ENCODE assay signal across 13 cellular contexts in the genomic region with DNA sequence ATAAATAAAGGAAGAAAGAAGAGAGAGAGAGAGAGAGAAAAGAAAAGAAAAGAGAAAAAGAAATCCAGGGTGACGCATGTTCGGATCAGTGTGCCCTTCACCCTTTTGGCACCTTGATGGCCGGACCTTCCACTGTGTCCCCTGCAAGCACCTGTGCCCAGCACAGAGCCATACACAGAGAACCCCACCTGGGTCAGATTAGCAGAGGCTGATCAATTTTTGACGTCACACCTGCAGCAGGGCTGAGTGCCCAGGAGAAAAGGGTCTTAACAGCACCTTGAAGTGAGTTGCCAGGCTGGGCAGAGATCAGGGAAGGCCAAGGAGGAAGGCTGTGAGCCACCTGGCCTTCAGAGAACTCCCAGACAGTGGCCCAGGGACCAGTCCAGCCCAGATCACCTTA.
"Had no signal": no experiment of that assay in that cellular context is flagged by ENCODE, and none has a peak within 500 bp of the region (broad histone marks: within the 10 kb centered on the region; RNA-seq: fewer than 3 reads in every experiment).

No MANE protein-coding gene starts in this region.

- H3K36me3 ChIP-seq: thyroid gland had no signal

- H3K27me3 ChIP-seq: thyroid gland had no signal

- ATAC-seq: esophagus mucosa; naive thymus-derived CD4-positive, alpha-beta T cell; stimulated activated naive CD8-positive, alpha-beta T cell treated with anti-CD3 and anti-CD28 coated beads, Interleukin-15, amount 100 ng/mL, for 72 hours had no signal

- H3K4me3 ChIP-seq: lung, thyroid gland had no signal

- H3K9me3 Mint-ChIP-seq: activated B cell treated with CpG ODN at 0.5 μM for 24 hours; activated CD4-positive, alpha-beta T cell treated with anti-CD3 and anti-CD28 coated beads, Interleukin-2, amount 10 ng/mL, durations not matched to agents 7 days and 5 days; activated naive CD4-positive, alpha-beta T cell treated with anti-CD3 and anti-CD28 coated beads, Interleukin-2, amount 50 U/mL, for 24 hours; stimulated activated naive CD8-positive, alpha-beta T cell treated with anti-CD3 and anti-CD28 coated beads, Interleukin-15, amount 100 ng/mL, for 72 hours had no signal

- H3K27ac Mint-ChIP-seq: activated B cell treated with CpG ODN at 0.5 μM for 24 hours; activated CD4-positive, alpha-beta T cell treated with anti-CD3 and anti-CD28 coated beads, Interleukin-2, amount 10 ng/mL, durations not matched to agents 7 days and 5 days; activated naive CD4-positive, alpha-beta T cell treated with anti-CD3 and anti-CD28 coated beads, Interleukin-2, amount 50 U/mL, for 24 hours; naive thymus-derived CD4-positive, alpha-beta T cell had no signal

- H3K9me3 ChIP-seq: thyroid gland had no signal

- H3K4me1 Mint-ChIP-seq: activated CD4-positive, alpha-beta T cell treated with anti-CD3 and anti-CD28 coated beads, Interleukin-2, amount 10 ng/mL, durations not matched to agents 7 days and 5 days; activated naive CD4-positive, alpha-beta T cell treated with anti-CD3 and anti-CD28 coated beads, Interleukin-2, amount 50 U/mL, for 24 hours had no signal

- H3K36me3 Mint-ChIP-seq: activated naive CD4-positive, alpha-beta T cell treated with anti-CD3 and anti-CD28 coated beads, Interleukin-2, amount 50 U/mL, for 24 hours; naive thymus-derived CD4-positive, alpha-beta T cell had no signal

- DNase-seq: activated B cell treated with CpG ODN at 0.5 μM for 24 hours; activated CD4-positive, alpha-beta T cell treated with anti-CD3 and anti-CD28 coated beads, Interleukin-2, amount 10 ng/mL, durations not matched to agents 7 days and 5 days; activated T-cell treated with anti-CD3 and anti-CD28 coated beads for 4 hours; cerebellar nuclear complex; naive thymus-derived CD4-positive, alpha-beta T cell; stimulated activated CD4-positive, alpha-beta T cell treated with anti-CD3 and anti-CD28 coated beads, Interleukin-15, amount 100 ng/mL, for 24 hours; stimulated activated CD4-positive, alpha-beta T cell treated with anti-CD3 and anti-CD28 coated beads, Interleukin-4, amount 100 ng/mL, for 24 hours; stimulated activated naive CD8-positive, alpha-beta T cell treated with anti-CD3 and anti-CD28 coated beads, Interleukin-15, amount 100 ng/mL, for 72 hours; T-helper 1 cell; thyroid gland had no signal

- H3K4me3 Mint-ChIP-seq: activated B cell treated with CpG ODN at 0.5 μM for 24 hours; activated CD4-positive, alpha-beta T cell treated with anti-CD3 and anti-CD28 coated beads, Interleukin-2, amount 10 ng/mL, durations not matched to agents 7 days and 5 days; activated naive CD4-positive, alpha-beta T cell treated with anti-CD3 and anti-CD28 coated beads, Interleukin-2, amount 50 U/mL, for 24 hours; naive thymus-derived CD4-positive, alpha-beta T cell; stimulated activated naive CD8-positive, alpha-beta T cell treated with anti-CD3 and anti-CD28 coated beads, Interleukin-15, amount 100 ng/mL, for 72 hours had no signal
